Comparison of ENCODE assay signal across 8 cellular contexts in genomic region chr17:8221663-8222379, GRCh38. TPM values are rescaled to one million over a fixed set of nuclear protein-coding genes. Genes with fewer than 3 reads are reported as not detected.
DNase-seq lines count a peak whose midpoint lies in the region; TF ChIP-seq lines count a peak whose summit lies in the region.

No MANE protein-coding gene starts in this region.

- peak overlapping the region; percentile 95 for H2AFZ ChIP-seq in Loucy (ENCODE audit: low read length)

- peak overlapping the region; percentile 100 for H3K27ac Mint-ChIP-seq in osteocyte (ENCODE audit: unreplicated experiment)

- H3K27me3 ChIP-seq in Loucy (ENCODE audit: insufficient read depth, low read length, poor library complexity, severe bottlenecking): no peaks in the 10 kb centered on the region
- no peaks in the 10 kb centered on the region for H3K27me3 ChIP-seq in testis

- intact Hi-C loops in testis (cut with DNase I; ENCODE audit: low total_unique reads): loop anchor here (5.0 kb wide), 1 partner anchor 35 kb away; no protein-coding TSS in a partner anchor

- H3K79me2 ChIP-seq in Loucy (ENCODE audit: insufficient read depth, low read length): no peaks in the 10 kb centered on the region

- H3K4me1 ChIP-seq in Loucy (ENCODE audit: insufficient read depth, low read length, poor library complexity, severe bottlenecking) (peaks cover 8% of the 10 kb centered on the region), testis (peaks cover 10% of the 10 kb centered on the region)

- H3K9ac ChIP-seq in Loucy (ENCODE audit: low read depth, low read length, poor library complexity, severe bottlenecking): peak overlapping the region; percentile 98
- peak overlapping the region; percentile 89 for H3K9ac ChIP-seq in SK-N-MC (ENCODE audit: insufficient read length)

- H3K9me3 ChIP-seq in Loucy (ENCODE audit: insufficient read depth, low read depth, low read length) (no peaks in the 10 kb centered on the region), SK-N-MC (ENCODE audit: low read depth, low read length) (no peaks in the 10 kb centered on the region), testis (no peaks in the 10 kb centered on the region)

- TF ChIP-seq POLR2A in testis (IDR thresholded peaks at IDR 0.05): no peak

- peak overlapping the region; percentile 87 for H3K4me3 ChIP-seq in Loucy (ENCODE audit: low read length, poor library complexity, severe bottlenecking)
- peak overlapping the region; percentile 100 for H3K4me3 ChIP-seq in SK-N-MC
- H3K4me3 ChIP-seq in testis: peak overlapping the region; percentile 74 to 86

- no peaks in the 10 kb centered on the region for H4K20me1 ChIP-seq in Loucy (ENCODE audit: insufficient read depth, low read length, poor library complexity, severe bottlenecking)

- no peaks in the 10 kb centered on the region for H3K9me3 Mint-ChIP-seq in osteocyte (ENCODE audit: unreplicated experiment)

- H3K36me3 ChIP-seq in Loucy (ENCODE audit: insufficient read depth, low read length) (no peaks in the 10 kb centered on the region), SK-N-MC (ENCODE audit: insufficient read depth, low read length) (no peaks in the 10 kb centered on the region), testis (ENCODE audit: low read depth, missing control alignments) (no peaks in the 10 kb centered on the region)

- H3K27ac ChIP-seq in SK-N-MC (peak overlapping the region; percentile 98), testis (peak overlapping the region; percentile 99)

- peak overlapping the region; percentile 89 for H3K4me2 ChIP-seq in Loucy (ENCODE audit: low read depth, low read length, poor library complexity, severe bottlenecking)

- 0% methylated on average over 19 to 40 of the region's 40 CpGs for WGBS in testis, 2 donors

- peaks cover 34% of the 10 kb centered on the region for H3K4me1 Mint-ChIP-seq in osteocyte (ENCODE audit: unreplicated experiment)

- H3K4me3 Mint-ChIP-seq in osteocyte (ENCODE audit: unreplicated experiment): peak overlapping the region; percentile 97

- TF ChIP-seq CTCF in Loucy (conservative IDR thresholded peaks at IDR 0.05; ENCODE audit: low read length) (no peak), osteocyte (IDR thresholded peaks at IDR 0.05) (no peak), testis (IDR thresholded peaks at IDR 0.05) (no peak)

- H3F3A ChIP-seq in Loucy (ENCODE audit: low read depth): peaks cover 16% of the 10 kb centered on the region

- no peaks in the 10 kb centered on the region for H3K9me2 ChIP-seq in Loucy (replicated peaks; ENCODE audit: low read depth, low read length)

- DNase-seq in EL (peak; percentile 92), H4 (ENCODE audit: low spot score) (peak; percentile 76), SK-N-MC (ENCODE audit: low read depth, low spot score) (peak; percentile 76), glomerular visceral epithelial cell (ENCODE audit: extremely low spot score) (peak; percentile 93), osteocyte (ENCODE audit: extremely low spot score, unreplicated experiment) (peak; percentile 95), testis (peak; percentile 94)
- peak; percentile 87 for DNase-seq in activated naive CD4-positive, alpha-beta T cell treated with anti-CD3 and anti-CD28 coated beads, Interleukin-2, amount 50 U/mL, for 16 hours

- no peaks in the 10 kb centered on the region for H3K27me3 Mint-ChIP-seq in osteocyte (ENCODE audit: unreplicated experiment)

- H3K36me3 Mint-ChIP-seq in osteocyte (ENCODE audit: unreplicated experiment): no peaks in the 10 kb centered on the region

RNA-seq across cellular contexts. Expression of gene AURKB, which starts 11.4 kb away (rescaled TPM):
- total RNA-seq in H4 (2014; rRNA removed; shearing (Covaris generic)): 33.4 and 50.5 TPM in 2 replicates
- total RNA-seq in osteocyte (13.3 and 15.7 TPM in 2 replicates), testis (1 to 10 TPM; 2.4 to 3.7 TPM)
- 3.2 TPM for polyA plus RNA-seq in testis (ENCODE audit: insufficient read depth, low read depth, low replicate concordance)

RNA-seq across cellular contexts. Expression of gene CTC1, which starts 26.0 kb away (rescaled TPM):
- 3.0 and 3.3 TPM in 2 replicates for total RNA-seq in H4 (2014; rRNA removed; shearing (Covaris generic))
- 38.7 and 40.1 TPM in 2 replicates for total RNA-seq in osteocyte
- 10 to 100 TPM; 30.3 to 40.0 TPM for total RNA-seq in testis
- 22.8 TPM for polyA plus RNA-seq in testis (ENCODE audit: insufficient read depth, low read depth, low replicate concordance)

RNA-seq across cellular contexts. Expression of gene PFAS, which starts 27.3 kb away (rescaled TPM):
- 13.5 and 18.4 TPM in 2 replicates for total RNA-seq in H4 (2014; rRNA removed; shearing (Covaris generic))
- total RNA-seq in osteocyte: 48.9 and 53.6 TPM in 2 replicates
- total RNA-seq in testis: 10 to 100 TPM; 33.3 to 40.5 TPM
- 17.6 TPM for polyA plus RNA-seq in testis (ENCODE audit: insufficient read depth, low read depth, low replicate concordance)

RNA-seq across cellular contexts. Expression of gene BORCS6, which starts 31.8 kb away (rescaled TPM):
- 0.62 and 0.68 TPM in 2 replicates for total RNA-seq in H4 (2014; rRNA removed; shearing (Covaris generic))
- 6.2 and 6.8 TPM in 2 replicates for total RNA-seq in osteocyte
- 10 to 100 TPM in 1 of 2 donors, 1 to 10 TPM in 1; 8.7 to 10.4 TPM for total RNA-seq in testis
- 8.5 TPM for polyA plus RNA-seq in testis (ENCODE audit: insufficient read depth, low read depth, low replicate concordance)

RNA-seq across cellular contexts. Expression of gene TMEM107, which starts 45.6 kb away (rescaled TPM):
- total RNA-seq in H4 (2014; rRNA removed; shearing (Covaris generic)): 1.7 and 13.3 TPM in 2 replicates
- total RNA-seq in osteocyte (8.4 and 10.5 TPM in 2 replicates), testis (10 to 100 TPM; 17.2 to 23.2 TPM)
- 31.8 TPM for polyA plus RNA-seq in testis (ENCODE audit: insufficient read depth, low read depth, low replicate concordance)

Comparison
In these comparisons a context has a peak if more than half of its experiments do, and no peak if none do; other contexts are left out.
1. Peak in every context shown above with its lines: DNase-seq, H3K4me3 ChIP-seq and H3K27ac ChIP-seq.